Comparison of ENCODE assay signal across 8 cellular contexts in the genomic region with DNA sequence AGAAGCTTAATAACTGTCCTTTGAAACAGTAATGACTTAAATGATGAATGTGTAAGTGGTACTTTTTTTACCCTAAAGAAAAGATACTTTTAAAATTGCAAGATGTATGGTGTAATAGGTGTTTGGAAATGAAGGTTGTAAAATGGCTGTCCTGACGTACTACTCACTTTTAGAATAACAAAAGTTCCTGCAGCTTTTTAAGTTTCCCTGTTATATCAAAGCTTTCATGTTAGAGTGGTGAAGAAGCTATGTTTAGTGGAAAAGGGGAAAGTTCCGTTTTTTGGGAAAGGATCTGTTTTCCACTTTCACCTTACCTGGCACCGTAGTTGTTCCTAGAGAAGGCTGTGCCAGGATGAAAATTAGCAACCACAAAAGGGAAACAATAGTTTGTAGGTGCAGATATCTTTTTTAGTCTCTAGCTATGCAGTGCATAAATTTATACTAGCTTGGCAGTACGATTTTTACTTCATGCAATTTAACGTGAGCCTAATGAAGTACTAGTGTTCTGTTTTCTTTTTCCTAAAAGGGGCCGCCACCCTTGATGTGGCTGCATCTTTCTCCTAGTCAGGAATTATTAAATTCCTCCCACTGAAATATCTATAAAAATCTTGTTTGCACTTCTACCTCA. TPM values are rescaled to one million over a fixed set of nuclear protein-coding genes. Genes with fewer than 3 reads are reported as not detected.
DNase-seq lines count a peak whose midpoint lies in the region; FAIRE-seq and TF ChIP-seq lines count a peak whose summit lies in the region.

No MANE protein-coding gene starts in this region.

- in situ Hi-C loops in ACHN (cut with HindIII; ENCODE audit: low pct_ligation_motif_present, low pct_unique_long_range_greater_than_20kb, low sequenced_read_pairs) = no loop called here

- H3K27ac ChIP-seq in muscle layer of colon (ENCODE audit: low read depth, low read length) = peak overlapping the region; percentile 98

- H3K27me3 ChIP-seq in BE2C (no peaks in the 10 kb centered on the region), bronchial epithelial cell (ENCODE audit: control insufficient read depth, insufficient read depth, low read length) (no peaks in the 10 kb centered on the region), muscle layer of colon (ENCODE audit: control insufficient read depth in 1 of 2, insufficient read depth in 2 of 2, low read length in 2 of 2) (no peaks in the 10 kb centered on the region)

- no peak for FAIRE-seq in bronchial epithelial cell (lab: Jason Lieb, UNC)

- TF ChIP-seq CTCF in BE2C (IDR thresholded peaks at IDR 0.05; ENCODE audit: low read depth, low read length) (no peak), bronchial epithelial cell (IDR thresholded peaks at IDR 0.05; ENCODE audit: insufficient read depth, low read length, severe bottlenecking) (no peak)

- DNase-seq in BE2C = no peak
- DNase-seq in Jurkat, Clone E6-1 (ENCODE audit: low read depth, low spot score) = no peak
- DNase-seq in bronchial epithelial cell (ENCODE audit: low read depth) = peak; percentile 21
- DNase-seq in glomerular visceral epithelial cell (ENCODE audit: extremely low spot score) = no peak
- DNase-seq in NCI-H1048 (lab: John Stamatoyannopoulos, UW) = no peak
- no peak for DNase-seq in ACHN
- DNase-seq in GOT3 (lab: John Stamatoyannopoulos, UW) = no peak

- H3K9me3 ChIP-seq in BE2C (no peaks in the 10 kb centered on the region), muscle layer of colon (ENCODE audit: low read length) (no peaks in the 10 kb centered on the region)

- H3K4me3 ChIP-seq in BE2C (ENCODE audit: low read depth, low read length) (peak overlapping the region; percentile 82), bronchial epithelial cell (ENCODE audit: low read depth, low read length) (peak overlapping the region; percentile 88), muscle layer of colon (ENCODE audit: low read depth in 1 of 2, low read length in 2 of 2) (peak overlapping the region; percentile 75 to 77)
- H3K4me3 ChIP-seq in Jurkat, Clone E6-1 (ENCODE audit: low read length) = peak overlapping the region; percentile 74

- H3K36me3 ChIP-seq in BE2C (no peaks in the 10 kb centered on the region), bronchial epithelial cell (ENCODE audit: control insufficient read depth, insufficient read depth, low read length) (peaks cover 1% of the 10 kb centered on the region), muscle layer of colon (ENCODE audit: insufficient read depth, low read length) (no peaks in the 10 kb centered on the region)

- H3K4me1 ChIP-seq in BE2C (0 out of 2 replicates have a peak, but pooled peaks cover 2% of the 10 kb centered on the region), muscle layer of colon (ENCODE audit: insufficient read depth, low read length) (peaks cover 21% of the 10 kb centered on the region)

- peak overlapping the region; percentile 66 for H3K9ac ChIP-seq in muscle layer of colon (ENCODE audit: low read length)

RNA-seq across cellular contexts. Expression of a gene that starts 1.3 kb away (rescaled TPM):
- 47.9 TPM for polyA plus RNA-seq in BE2C (2012; ENCODE audit: insufficient read depth, insufficient read length, low read depth)
- polyA plus RNA-seq in Jurkat, Clone E6-1 (2012; ENCODE audit: insufficient read depth, insufficient read length) = 53.3 TPM
- 265 and 329 TPM in 2 replicates for total RNA-seq in bronchial epithelial cell
